Comparison of ENCODE assay signal across 10 cellular contexts in genomic region chr22:49295465-49295743, GRCh38.
"Had no signal": no experiment of that assay in that cellular context is flagged by ENCODE, and none has a peak within 500 bp of the region (broad histone marks: within the 10 kb centered on the region; RNA-seq: fewer than 3 reads in every experiment).

No MANE protein-coding gene starts in this region.

- H3K4me3 ChIP-seq: body of pancreas, hepatocyte, transverse colon had no signal

- H3K27ac ChIP-seq: body of pancreas, hepatocyte, transverse colon had no signal

- H3K4me1 ChIP-seq: body of pancreas, transverse colon had no signal

- H3K27me3 ChIP-seq: body of pancreas, hepatocyte, transverse colon had no signal

- H3K9me3 ChIP-seq: body of pancreas, transverse colon had no signal

- H3K36me3 ChIP-seq: transverse colon had no signal

- ATAC-seq: body of pancreas had no signal

- DNase-seq: activated CD4-positive, alpha-beta T cell treated with anti-CD3 and anti-CD28 coated beads, Interleukin-2, amount 10 ng/mL, durations not matched to agents 7 days and 5 days; activated CD4-positive, CD25-positive, alpha-beta regulatory T cell; activated effector memory CD4-positive, alpha-beta T cell treated with Interleukin-2 at 50 U/mL for 16 hours; body of pancreas; central memory CD4-positive, alpha-beta T cell; kidney; mesendoderm; T-helper 2 cell; transverse colon had no signal
